In the genomic region with DNA sequence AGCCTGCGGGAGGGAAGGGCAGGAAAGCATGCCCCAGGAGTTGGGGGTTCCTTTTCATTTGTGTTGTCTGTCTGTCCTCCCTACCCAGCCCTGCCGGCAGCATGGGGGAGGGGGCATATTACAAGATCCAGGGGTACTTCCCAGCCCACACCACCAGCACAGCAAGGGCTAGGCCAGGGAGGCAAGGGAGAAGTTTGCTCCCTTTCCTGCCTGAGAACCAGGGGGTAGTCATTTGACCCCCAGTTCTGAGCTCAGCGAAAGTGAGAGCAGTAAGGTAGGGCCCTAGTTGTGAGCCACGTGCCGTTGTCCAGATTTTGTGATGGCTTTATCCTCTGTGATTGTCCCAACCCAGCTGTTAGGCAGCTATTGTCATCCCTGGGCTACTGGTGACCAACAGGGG, we compare ENCODE assay signal across 19 cellular contexts.
"Had no signal": no experiment of that assay in that cellular context is flagged by ENCODE, and none has a peak within 500 bp of the region (broad histone marks: within the 10 kb centered on the region; RNA-seq: fewer than 3 reads in every experiment).

No MANE protein-coding gene starts in this region.

- ATAC-seq: activated CD8-positive, alpha-beta memory T cell treated with anti-CD3 and anti-CD28 coated beads, Interleukin-2, amount 10 ng/mL, durations not matched to agents 7 days and 5 days; activated T-helper 17 cell treated with anti-CD3 and anti-CD28 coated beads, Interleukin-2, amount 50 U/mL, for 72 hours; natural killer cell treated with Interleukin-12 subunit alpha and Interleukin-12 subunit beta and Interleukin-15 and Interleukin-18, amount 100 ng/mL, for 72 hours had no signal

- H3K9me3 Mint-ChIP-seq: activated CD4-positive, alpha-beta memory T cell treated with anti-CD3 and anti-CD28 coated beads, Interleukin-2, amount 10 ng/mL, durations not matched to agents 7 days and 5 days; activated T-helper 17 cell treated with anti-CD3 and anti-CD28 coated beads, Interleukin-2, amount 50 U/mL, for 72 hours; central memory CD8-positive, alpha-beta T cell; natural killer cell treated with Interleukin-12 subunit alpha and Interleukin-12 subunit beta and Interleukin-15 and Interleukin-18, amount 100 ng/mL, for 72 hours had no signal

- H3K36me3 ChIP-seq: brain microvascular endothelial cell, colonic mucosa, esophagus muscularis mucosa, tibial nerve had no signal

- H3K27ac Mint-ChIP-seq: activated B cell treated with CpG ODN at 0.5 μM for 24 hours; activated CD4-positive, alpha-beta memory T cell treated with anti-CD3 and anti-CD28 coated beads, Interleukin-2, amount 10 ng/mL, durations not matched to agents 7 days and 5 days; activated CD8-positive, alpha-beta memory T cell treated with anti-CD3 and anti-CD28 coated beads, Interleukin-2, amount 10 ng/mL, durations not matched to agents 7 days and 5 days; activated T-helper 17 cell treated with anti-CD3 and anti-CD28 coated beads, Interleukin-2, amount 50 U/mL, for 72 hours; natural killer cell treated with Interleukin-12 subunit alpha and Interleukin-12 subunit beta and Interleukin-15 and Interleukin-18, amount 100 ng/mL, for 72 hours had no signal

- H3K27me3 Mint-ChIP-seq: activated B cell treated with CpG ODN at 0.5 μM for 24 hours; activated CD4-positive, alpha-beta memory T cell treated with anti-CD3 and anti-CD28 coated beads, Interleukin-2, amount 10 ng/mL, durations not matched to agents 7 days and 5 days; activated CD8-positive, alpha-beta memory T cell treated with anti-CD3 and anti-CD28 coated beads, Interleukin-2, amount 10 ng/mL, durations not matched to agents 7 days and 5 days; activated T-helper 17 cell treated with anti-CD3 and anti-CD28 coated beads, Interleukin-2, amount 50 U/mL, for 72 hours; central memory CD8-positive, alpha-beta T cell had no signal

- H3K4me3 ChIP-seq: colonic mucosa, esophagus muscularis mucosa, tibial nerve had no signal

- H3K27me3 ChIP-seq: brain microvascular endothelial cell, colonic mucosa, tibial nerve had no signal

- H3K4me1 ChIP-seq: colonic mucosa had no signal

- H3K36me3 Mint-ChIP-seq: activated CD8-positive, alpha-beta memory T cell treated with anti-CD3 and anti-CD28 coated beads, Interleukin-2, amount 10 ng/mL, durations not matched to agents 7 days and 5 days; natural killer cell treated with Interleukin-12 subunit alpha and Interleukin-12 subunit beta and Interleukin-15 and Interleukin-18, amount 100 ng/mL, for 72 hours had no signal

- H3K27ac ChIP-seq: brain microvascular endothelial cell, colonic mucosa, esophagus muscularis mucosa, tibial nerve had no signal

- DNase-seq: activated B cell treated with CpG ODN at 0.5 μM for 24 hours; activated CD4-positive, alpha-beta memory T cell treated with anti-CD3 and anti-CD28 coated beads, Interleukin-2, amount 10 ng/mL, durations not matched to agents 7 days and 5 days; activated CD4-positive, alpha-beta T cell treated with anti-CD3 and anti-CD28 coated beads for 48 hours; activated CD8-positive, alpha-beta memory T cell treated with anti-CD3 and anti-CD28 coated beads, Interleukin-2, amount 10 ng/mL, durations not matched to agents 7 days and 5 days; activated naive CD4-positive, alpha-beta T cell treated with Interleukin-2 at 50 U/mL for 16 hours; brain microvascular endothelial cell; colonic mucosa; left cardiac atrium; occipital lobe; posterior cingulate gyrus; stimulated activated CD4-positive, alpha-beta T cell treated with anti-CD3 and anti-CD28 coated beads, Interleukin-2, amount 100 ng/mL, for 24 hours; stimulated activated naive CD4-positive, alpha-beta T cell treated with Interleukin-2 at 50 U/mL for 16 hours; T-helper 1 cell; T-helper 9 cell had no signal

- H3K4me3 Mint-ChIP-seq: activated B cell treated with CpG ODN at 0.5 μM for 24 hours; activated CD4-positive, alpha-beta memory T cell treated with anti-CD3 and anti-CD28 coated beads, Interleukin-2, amount 10 ng/mL, durations not matched to agents 7 days and 5 days; activated CD8-positive, alpha-beta memory T cell treated with anti-CD3 and anti-CD28 coated beads, Interleukin-2, amount 10 ng/mL, durations not matched to agents 7 days and 5 days; activated T-helper 17 cell treated with anti-CD3 and anti-CD28 coated beads, Interleukin-2, amount 50 U/mL, for 72 hours; central memory CD8-positive, alpha-beta T cell; natural killer cell treated with Interleukin-12 subunit alpha and Interleukin-12 subunit beta and Interleukin-15 and Interleukin-18, amount 100 ng/mL, for 72 hours had no signal

- H3K9me3 ChIP-seq: colonic mucosa, esophagus muscularis mucosa, tibial nerve had no signal

- H3K4me1 Mint-ChIP-seq: activated B cell treated with CpG ODN at 0.5 μM for 24 hours had no signal
